Comparison of ENCODE assay signal across 23 cellular contexts in genomic region chr9:90024419-90024818, GRCh38.
DNase-seq lines count a peak whose midpoint lies in the region; ATAC-seq and TF ChIP-seq lines count a peak whose summit lies in the region.
"Had no signal": no experiment of that assay in that cellular context is flagged by ENCODE, and none has a peak within 500 bp of the region (broad histone marks: within the 10 kb centered on the region; RNA-seq: fewer than 3 reads in every experiment).

No MANE protein-coding gene starts in this region.

- peak overlapping the region; percentile 20 to 97 (median 52) for H3K27ac Mint-ChIP-seq in IgD-negative memory B cell
- H3K27ac Mint-ChIP-seq in activated B cell treated with CpG ODN at 0.5 μM for 24 hours, result peak overlapping the region; percentile 70
- H3K27ac Mint-ChIP-seq: activated CD4-positive, alpha-beta memory T cell treated with anti-CD3 and anti-CD28 coated beads for 36 hours; activated naive CD8-positive, alpha-beta T cell treated with anti-CD3 and anti-CD28 coated beads, Interleukin-2, amount 10 ng/mL, durations not matched to agents 7 days and 5 days had no signal

- H3K36me3 ChIP-seq in spleen, result no peaks in the 10 kb centered on the region

- no peak for TF ChIP-seq POLR2A in spleen (IDR thresholded peaks at IDR 0.05)

- H3K9me3 Mint-ChIP-seq in IgD-negative memory B cell (no peaks in the 10 kb centered on the region), activated B cell treated with CpG ODN at 0.5 μM for 24 hours (no peaks in the 10 kb centered on the region)
- H3K9me3 Mint-ChIP-seq: central memory CD8-positive, alpha-beta T cell had no signal

- no peaks in the 10 kb centered on the region for H3K27me3 Mint-ChIP-seq in IgD-negative memory B cell
- no peaks in the 10 kb centered on the region for H3K27me3 Mint-ChIP-seq in activated B cell treated with CpG ODN at 0.5 μM for 24 hours

- H3K36me3 Mint-ChIP-seq in IgD-negative memory B cell (no peaks in the 10 kb centered on the region), activated B cell treated with CpG ODN at 0.5 μM for 24 hours (ENCODE audit: low read depth) (no peaks in the 10 kb centered on the region)
- H3K36me3 Mint-ChIP-seq: activated CD4-positive, alpha-beta memory T cell treated with anti-CD3 and anti-CD28 coated beads for 36 hours; activated naive CD8-positive, alpha-beta T cell treated with anti-CD3 and anti-CD28 coated beads, Interleukin-2, amount 10 ng/mL, durations not matched to agents 7 days and 5 days; CD8-positive, alpha-beta memory T cell had no signal

- ATAC-seq in GM18868 (IDR thresholded peaks at IDR 0.05; ENCODE audit: unreplicated experiment) (peak; percentile 67), activated B cell treated with CpG ODN at 0.5 μM for 24 hours (ENCODE audit: low read depth) (peak; percentile 82), HG03457 (IDR thresholded peaks at IDR 0.05; ENCODE audit: unreplicated experiment) (no peak)
- ATAC-seq: naive thymus-derived CD8-positive, alpha-beta T cell; stimulated activated naive CD8-positive, alpha-beta T cell treated with anti-CD3 and anti-CD28 coated beads, Interleukin-15, Interleukin-2, amounts not matched to agents 100 U/mL and 50 U/mL, for 24 hours had no signal

- no peaks in the 10 kb centered on the region for H3K27me3 ChIP-seq in spleen (replicated peaks in 1 of 7)
- H3K27me3 ChIP-seq: dorsolateral prefrontal cortex had no signal

- POLR2A ChIA-PET in activated B cell treated with CpG ODN at 0.5 μM for 24 hours (lab: Charles Lee), result interaction anchor here (1.0 to 1.7 kb wide), 3 partner anchors 15 to 208 kb away, joined by 3 to 4 read pairs (median 4); no protein-coding TSS in a partner anchor

- peak overlapping the region in 6 of 8 donors; percentile 19 to 87 (median 72) for H3K27ac ChIP-seq in spleen
- H3K27ac ChIP-seq: dorsolateral prefrontal cortex, KMS-11 had no signal

- peak overlapping the region in 1 of 8 donors; percentile 19 for H3K4me3 ChIP-seq in spleen
- H3K4me3 ChIP-seq: dorsolateral prefrontal cortex had no signal

- CTCF ChIA-PET in activated B cell treated with CpG ODN at 0.5 μM for 24 hours (lab: Charles Lee), result interaction anchor here (0.7 to 1.8 kb wide), 6 partner anchors 13 to 431 kb away, joined by 3 to 5 read pairs (median 3); no protein-coding TSS in a partner anchor

- TF ChIP-seq CTCF in activated B cell treated with CpG ODN at 0.5 μM for 24 hours (IDR thresholded peaks at IDR 0.05) (no peak), spleen (IDR thresholded peaks at IDR 0.05 in 8 of 11, conservative IDR thresholded peaks at IDR 0.05 in 3 of 11) (no peak)

- WGBS in spleen, 5 donors, result 25 to 38% (median 29%) methylated on average over 3 of the region's 3 CpGs

- peaks cover 0 to 6% (median 0%) of the 10 kb centered on the region in 8 donors for H3K9me3 ChIP-seq in spleen

- H3K4me1 Mint-ChIP-seq in IgD-negative memory B cell, result peaks cover 19 to 41% (median 29%) of the 10 kb centered on the region in 3 donors
- H3K4me1 Mint-ChIP-seq in activated B cell treated with CpG ODN at 0.5 μM for 24 hours, result peaks cover 65% of the 10 kb centered on the region
- H3K4me1 Mint-ChIP-seq: activated naive CD8-positive, alpha-beta T cell treated with anti-CD3 and anti-CD28 coated beads, Interleukin-2, amount 10 ng/mL, durations not matched to agents 7 days and 5 days; CD8-positive, alpha-beta memory T cell; central memory CD8-positive, alpha-beta T cell had no signal

- H3K4me1 ChIP-seq in spleen, result peaks cover 7 to 42% (median 26%) of the 10 kb centered on the region in 6 donors

- DNase-seq in activated B cell treated with CpG ODN at 0.5 μM for 24 hours (no peak), spleen (no peak), GM03348 (ENCODE audit: low spot score) (no peak), posterior vena cava (ENCODE audit: low spot score) (no peak)
- DNase-seq: activated CD4-positive, alpha-beta memory T cell treated with anti-CD3 and anti-CD28 coated beads for 36 hours; activated naive CD8-positive, alpha-beta T cell treated with anti-CD3 and anti-CD28 coated beads, Interleukin-2, amount 10 ng/mL, durations not matched to agents 7 days and 5 days; CD8-positive, alpha-beta memory T cell; DMS153; dorsolateral prefrontal cortex; kidney; mesenchymal stem cell; naive thymus-derived CD8-positive, alpha-beta T cell; NCI-H187; NCI-H69; retina; SHP77; stimulated activated CD4-positive, alpha-beta T cell treated with anti-CD3 and anti-CD28 coated beads, Interleukin-4, amount 100 ng/mL, for 24 hours; stimulated activated naive CD8-positive, alpha-beta T cell treated with anti-CD3 and anti-CD28 coated beads, Interleukin-15, Interleukin-2, amounts not matched to agents 100 U/mL and 50 U/mL, for 24 hours had no signal

- H3K4me3 Mint-ChIP-seq in IgD-negative memory B cell (peak overlapping the region; percentile 8 to 68 (median 42)), activated B cell treated with CpG ODN at 0.5 μM for 24 hours (peak overlapping the region; percentile 69)
- H3K4me3 Mint-ChIP-seq: activated CD4-positive, alpha-beta memory T cell treated with anti-CD3 and anti-CD28 coated beads for 36 hours; activated naive CD8-positive, alpha-beta T cell treated with anti-CD3 and anti-CD28 coated beads, Interleukin-2, amount 10 ng/mL, durations not matched to agents 7 days and 5 days; CD8-positive, alpha-beta memory T cell; central memory CD8-positive, alpha-beta T cell had no signal

- intact Hi-C loops in activated B cell treated with CpG ODN at 0.5 μM for 24 hours (cut with micrococcal nuclease), result loop anchor here (1.0 to 10.0 kb wide), 3 partner anchors 16 to 420 kb away; no protein-coding TSS in a partner anchor
- intact Hi-C loops in spleen (cut with DNase I; ENCODE audit: low total_unique reads), result no loop called here
- intact Hi-C loops in posterior vena cava (cut with DNase I), result no loop called here
